ENCODE assay signal across 8 cellular contexts in the genomic region with DNA sequence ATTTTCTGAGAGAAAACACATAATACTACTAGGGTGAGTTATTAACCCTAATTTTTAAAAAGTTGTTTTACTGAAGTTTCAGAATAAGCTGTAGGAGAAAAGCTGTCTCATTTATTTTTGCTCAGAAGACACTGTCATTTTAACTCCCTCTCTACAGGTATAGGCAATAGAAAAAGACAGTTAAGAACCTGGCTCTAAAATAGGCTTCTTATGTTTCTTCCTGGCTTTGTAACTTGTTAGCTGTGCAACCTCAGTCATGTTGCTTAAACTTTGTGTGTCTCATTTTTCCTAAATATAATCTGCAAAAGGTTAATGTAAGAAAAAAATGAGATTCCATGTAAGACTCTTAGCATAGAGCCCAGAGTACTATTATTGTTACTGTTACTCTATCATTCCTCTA.
"Had no signal": no experiment of that assay in that cellular context is flagged by ENCODE, and none has a peak within 500 bp of the region (broad histone marks: within the 10 kb centered on the region; RNA-seq: fewer than 3 reads in every experiment).

No MANE protein-coding gene starts in this region.

- FAIRE-seq: HepG2 had no signal

- ATAC-seq: HCT116, HepG2 had no signal

- H3K27ac ChIP-seq: GM23248, HL-60 had no signal

- H3K9ac ChIP-seq: GM23248 had no signal

- H3K4me3 ChIP-seq: GM23248, HAP-1 had no signal

- H3K36me3 ChIP-seq: HAP-1 had no signal

- H2AFZ ChIP-seq: GM23248 had no signal

- H3K9me3 ChIP-seq: HAP-1 had no signal

- DNase-seq: GM23248, GOT3, HFFc6, KBM-7 had no signal
